Comparison of ENCODE assay signal across 1 cellular context in the genomic region with DNA sequence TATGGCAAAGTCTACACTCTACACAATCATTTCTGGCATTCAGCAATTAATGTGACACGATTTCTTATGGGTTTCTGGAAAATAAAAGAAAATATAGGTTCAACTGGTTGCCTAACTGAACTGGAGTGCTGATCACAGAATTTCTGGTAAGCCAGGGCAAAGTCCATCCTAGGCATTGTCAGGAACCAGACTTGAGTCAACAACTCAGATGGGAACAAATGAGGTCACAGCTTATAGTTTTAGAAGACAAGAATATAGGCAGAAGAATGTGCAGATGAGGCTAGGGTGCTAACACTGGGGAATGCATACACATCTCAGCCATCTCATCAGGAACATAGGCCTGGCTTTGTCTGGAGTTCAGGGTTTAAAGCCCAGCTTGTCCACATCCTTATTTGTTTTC.
A peak's percentile ranks its signal among the peaks of the same experiment; 100 is the strongest.
TF ChIP-seq lines count a peak whose summit lies in the region.

No MANE protein-coding gene starts in this region.

TF ChIP-seq in HepG2, 621 proteins besides CTCF, POLR2A, EP300 and RAD21 (continued from another document and continues in another):
- TF ChIP-seq, protein P1, sequence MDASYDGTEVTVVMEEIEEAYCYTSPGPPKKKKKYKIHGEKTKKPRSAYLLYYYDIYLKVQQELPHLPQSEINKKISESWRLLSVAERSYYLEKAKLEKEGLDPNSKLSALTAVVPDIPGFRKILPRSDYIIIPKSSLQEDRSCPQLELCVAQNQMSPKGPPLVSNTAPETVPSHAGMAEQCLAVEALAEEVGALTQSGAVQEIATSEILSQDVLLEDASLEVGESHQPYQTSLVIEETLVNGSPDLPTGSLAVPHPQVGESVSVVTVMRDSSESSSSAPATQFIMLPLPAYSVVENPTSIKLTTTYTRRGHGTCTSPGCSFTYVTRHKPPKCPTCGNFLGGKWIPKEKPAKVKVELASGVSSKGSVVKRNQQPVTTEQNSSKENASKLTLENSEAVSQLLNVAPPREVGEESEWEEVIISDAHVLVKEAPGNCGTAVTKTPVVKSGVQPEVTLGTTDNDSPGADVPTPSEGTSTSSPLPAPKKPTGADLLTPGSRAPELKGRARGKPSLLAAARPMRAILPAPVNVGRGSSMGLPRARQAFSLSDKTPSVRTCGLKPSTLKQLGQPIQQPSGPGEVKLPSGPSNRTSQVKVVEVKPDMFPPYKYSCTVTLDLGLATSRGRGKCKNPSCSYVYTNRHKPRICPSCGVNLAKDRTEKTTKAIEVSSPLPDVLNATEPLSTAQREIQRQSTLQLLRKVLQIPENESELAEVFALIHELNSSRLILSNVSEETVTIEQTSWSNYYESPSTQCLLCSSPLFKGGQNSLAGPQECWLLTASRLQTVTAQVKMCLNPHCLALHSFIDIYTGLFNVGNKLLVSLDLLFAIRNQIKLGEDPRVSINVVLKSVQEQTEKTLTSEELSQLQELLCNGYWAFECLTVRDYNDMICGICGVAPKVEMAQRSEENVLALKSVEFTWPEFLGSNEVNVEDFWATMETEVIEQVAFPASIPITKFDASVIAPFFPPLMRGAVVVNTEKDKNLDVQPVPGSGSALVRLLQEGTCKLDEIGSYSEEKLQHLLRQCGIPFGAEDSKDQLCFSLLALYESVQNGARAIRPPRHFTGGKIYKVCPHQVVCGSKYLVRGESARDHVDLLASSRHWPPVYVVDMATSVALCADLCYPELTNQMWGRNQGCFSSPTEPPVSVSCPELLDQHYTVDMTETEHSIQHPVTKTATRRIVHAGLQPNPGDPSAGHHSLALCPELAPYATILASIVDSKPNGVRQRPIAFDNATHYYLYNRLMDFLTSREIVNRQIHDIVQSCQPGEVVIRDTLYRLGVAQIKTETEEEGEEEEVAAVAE (CRISPR knock-in tag; IDR thresholded peaks at IDR 0.05; ENCODE audit: borderline replicate concordance) = no peak
- TF ChIP-seq ZNF343 (CRISPR knock-in tag; IDR thresholded peaks at IDR 0.05) (no peak), ZNF558 (CRISPR knock-in tag; IDR thresholded peaks at IDR 0.05; ENCODE audit: borderline replicate concordance) (no peak), ZNF780A (CRISPR knock-in tag; IDR thresholded peaks at IDR 0.05) (no peak), RXRB (CRISPR knock-in tag; IDR thresholded peaks at IDR 0.05; ENCODE audit: borderline replicate concordance) (peak; percentile 92), ZNF7 (CRISPR knock-in tag; IDR thresholded peaks at IDR 0.05) (no peak), ZNF333 (CRISPR knock-in tag; IDR thresholded peaks at IDR 0.05; ENCODE audit: borderline replicate concordance) (no peak), MYC (CRISPR knock-in tag; IDR thresholded peaks at IDR 0.05; ENCODE audit: borderline replicate concordance) (no peak), ZSCAN12 (CRISPR knock-in tag; IDR thresholded peaks at IDR 0.05) (no peak), KAT7 (CRISPR knock-in tag; IDR thresholded peaks at IDR 0.05; ENCODE audit: borderline replicate concordance) (no peak), ATM (IDR thresholded peaks at IDR 0.05; ENCODE audit: borderline replicate concordance) (no peak), HMGA1 (CRISPR knock-in tag; conservative IDR thresholded peaks at IDR 0.05) (no peak), GATA4 (IDR thresholded peaks at IDR 0.05; ENCODE audit: borderline replicate concordance, low read depth) (no peak), NFKB2 (CRISPR knock-in tag; IDR thresholded peaks at IDR 0.05; ENCODE audit: borderline replicate concordance) (no peak), SETDB1 (CRISPR knock-in tag; IDR thresholded peaks at IDR 0.05; ENCODE audit: borderline replicate concordance) (no peak), BRD4 (CRISPR knock-in tag; IDR thresholded peaks at IDR 0.05) (no peak), ZNF850 (CRISPR knock-in tag; conservative IDR thresholded peaks at IDR 0.05) (no peak), MLLT10 (CRISPR knock-in tag; IDR thresholded peaks at IDR 0.05) (no peak), ZNF616 (CRISPR knock-in tag; IDR thresholded peaks at IDR 0.05; ENCODE audit: low read depth) (no peak), SMAD1 (CRISPR knock-in tag; IDR thresholded peaks at IDR 0.05; ENCODE audit: borderline replicate concordance, low read depth) (no peak), ZNF292 (CRISPR knock-in tag; IDR thresholded peaks at IDR 0.05; ENCODE audit: borderline replicate concordance, low read depth) (no peak), ELF3 (CRISPR knock-in tag; IDR thresholded peaks at IDR 0.05) (no peak)
- TF ChIP-seq, protein P2, sequence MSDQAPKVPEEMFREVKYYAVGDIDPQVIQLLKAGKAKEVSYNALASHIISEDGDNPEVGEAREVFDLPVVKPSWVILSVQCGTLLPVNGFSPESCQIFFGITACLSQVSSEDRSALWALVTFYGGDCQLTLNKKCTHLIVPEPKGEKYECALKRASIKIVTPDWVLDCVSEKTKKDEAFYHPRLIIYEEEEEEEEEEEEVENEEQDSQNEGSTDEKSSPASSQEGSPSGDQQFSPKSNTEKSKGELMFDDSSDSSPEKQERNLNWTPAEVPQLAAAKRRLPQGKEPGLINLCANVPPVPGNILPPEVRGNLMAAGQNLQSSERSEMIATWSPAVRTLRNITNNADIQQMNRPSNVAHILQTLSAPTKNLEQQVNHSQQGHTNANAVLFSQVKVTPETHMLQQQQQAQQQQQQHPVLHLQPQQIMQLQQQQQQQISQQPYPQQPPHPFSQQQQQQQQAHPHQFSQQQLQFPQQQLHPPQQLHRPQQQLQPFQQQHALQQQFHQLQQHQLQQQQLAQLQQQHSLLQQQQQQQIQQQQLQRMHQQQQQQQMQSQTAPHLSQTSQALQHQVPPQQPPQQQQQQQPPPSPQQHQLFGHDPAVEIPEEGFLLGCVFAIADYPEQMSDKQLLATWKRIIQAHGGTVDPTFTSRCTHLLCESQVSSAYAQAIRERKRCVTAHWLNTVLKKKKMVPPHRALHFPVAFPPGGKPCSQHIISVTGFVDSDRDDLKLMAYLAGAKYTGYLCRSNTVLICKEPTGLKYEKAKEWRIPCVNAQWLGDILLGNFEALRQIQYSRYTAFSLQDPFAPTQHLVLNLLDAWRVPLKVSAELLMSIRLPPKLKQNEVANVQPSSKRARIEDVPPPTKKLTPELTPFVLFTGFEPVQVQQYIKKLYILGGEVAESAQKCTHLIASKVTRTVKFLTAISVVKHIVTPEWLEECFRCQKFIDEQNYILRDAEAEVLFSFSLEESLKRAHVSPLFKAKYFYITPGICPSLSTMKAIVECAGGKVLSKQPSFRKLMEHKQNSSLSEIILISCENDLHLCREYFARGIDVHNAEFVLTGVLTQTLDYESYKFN (CRISPR knock-in tag; conservative IDR thresholded peaks at IDR 0.05) = peak; percentile 65
- TF ChIP-seq, protein P3, sequence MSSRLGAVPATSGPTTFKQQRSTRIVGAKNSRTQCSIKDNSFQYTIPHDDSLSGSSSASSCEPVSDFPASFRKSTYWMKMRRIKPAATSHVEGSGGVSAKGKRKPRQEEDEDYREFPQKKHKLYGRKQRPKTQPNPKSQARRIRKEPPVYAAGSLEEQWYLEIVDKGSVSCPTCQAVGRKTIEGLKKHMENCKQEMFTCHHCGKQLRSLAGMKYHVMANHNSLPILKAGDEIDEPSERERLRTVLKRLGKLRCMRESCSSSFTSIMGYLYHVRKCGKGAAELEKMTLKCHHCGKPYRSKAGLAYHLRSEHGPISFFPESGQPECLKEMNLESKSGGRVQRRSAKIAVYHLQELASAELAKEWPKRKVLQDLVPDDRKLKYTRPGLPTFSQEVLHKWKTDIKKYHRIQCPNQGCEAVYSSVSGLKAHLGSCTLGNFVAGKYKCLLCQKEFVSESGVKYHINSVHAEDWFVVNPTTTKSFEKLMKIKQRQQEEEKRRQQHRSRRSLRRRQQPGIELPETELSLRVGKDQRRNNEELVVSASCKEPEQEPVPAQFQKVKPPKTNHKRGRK (CRISPR knock-in tag; IDR thresholded peaks at IDR 0.05) = no peak
- TF ChIP-seq, protein P4, sequence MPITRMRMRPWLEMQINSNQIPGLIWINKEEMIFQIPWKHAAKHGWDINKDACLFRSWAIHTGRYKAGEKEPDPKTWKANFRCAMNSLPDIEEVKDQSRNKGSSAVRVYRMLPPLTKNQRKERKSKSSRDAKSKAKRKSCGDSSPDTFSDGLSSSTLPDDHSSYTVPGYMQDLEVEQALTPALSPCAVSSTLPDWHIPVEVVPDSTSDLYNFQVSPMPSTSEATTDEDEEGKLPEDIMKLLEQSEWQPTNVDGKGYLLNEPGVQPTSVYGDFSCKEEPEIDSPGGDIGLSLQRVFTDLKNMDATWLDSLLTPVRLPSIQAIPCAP (CRISPR knock-in tag; IDR thresholded peaks at IDR 0.05; ENCODE audit: low read depth) = no peak
- TF ChIP-seq, protein P5, sequence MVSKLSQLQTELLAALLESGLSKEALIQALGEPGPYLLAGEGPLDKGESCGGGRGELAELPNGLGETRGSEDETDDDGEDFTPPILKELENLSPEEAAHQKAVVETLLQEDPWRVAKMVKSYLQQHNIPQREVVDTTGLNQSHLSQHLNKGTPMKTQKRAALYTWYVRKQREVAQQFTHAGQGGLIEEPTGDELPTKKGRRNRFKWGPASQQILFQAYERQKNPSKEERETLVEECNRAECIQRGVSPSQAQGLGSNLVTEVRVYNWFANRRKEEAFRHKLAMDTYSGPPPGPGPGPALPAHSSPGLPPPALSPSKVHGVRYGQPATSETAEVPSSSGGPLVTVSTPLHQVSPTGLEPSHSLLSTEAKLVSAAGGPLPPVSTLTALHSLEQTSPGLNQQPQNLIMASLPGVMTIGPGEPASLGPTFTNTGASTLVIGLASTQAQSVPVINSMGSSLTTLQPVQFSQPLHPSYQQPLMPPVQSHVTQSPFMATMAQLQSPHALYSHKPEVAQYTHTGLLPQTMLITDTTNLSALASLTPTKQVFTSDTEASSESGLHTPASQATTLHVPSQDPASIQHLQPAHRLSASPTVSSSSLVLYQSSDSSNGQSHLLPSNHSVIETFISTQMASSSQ (IDR thresholded peaks at IDR 0.05; ENCODE audit: low read depth) = no peak
- TF ChIP-seq, protein P5 (CRISPR knock-in tag; IDR thresholded peaks at IDR 0.05; ENCODE audit: borderline replicate concordance) = no peak
- TF ChIP-seq, protein P6, sequence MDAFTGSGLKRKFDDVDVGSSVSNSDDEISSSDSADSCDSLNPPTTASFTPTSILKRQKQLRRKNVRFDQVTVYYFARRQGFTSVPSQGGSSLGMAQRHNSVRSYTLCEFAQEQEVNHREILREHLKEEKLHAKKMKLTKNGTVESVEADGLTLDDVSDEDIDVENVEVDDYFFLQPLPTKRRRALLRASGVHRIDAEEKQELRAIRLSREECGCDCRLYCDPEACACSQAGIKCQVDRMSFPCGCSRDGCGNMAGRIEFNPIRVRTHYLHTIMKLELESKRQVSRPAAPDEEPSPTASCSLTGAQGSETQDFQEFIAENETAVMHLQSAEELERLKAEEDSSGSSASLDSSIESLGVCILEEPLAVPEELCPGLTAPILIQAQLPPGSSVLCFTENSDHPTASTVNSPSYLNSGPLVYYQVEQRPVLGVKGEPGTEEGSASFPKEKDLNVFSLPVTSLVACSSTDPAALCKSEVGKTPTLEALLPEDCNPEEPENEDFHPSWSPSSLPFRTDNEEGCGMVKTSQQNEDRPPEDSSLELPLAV (CRISPR knock-in tag; conservative IDR thresholded peaks at IDR 0.05; ENCODE audit: low read depth) = no peak
- TF ChIP-seq, protein P7, sequence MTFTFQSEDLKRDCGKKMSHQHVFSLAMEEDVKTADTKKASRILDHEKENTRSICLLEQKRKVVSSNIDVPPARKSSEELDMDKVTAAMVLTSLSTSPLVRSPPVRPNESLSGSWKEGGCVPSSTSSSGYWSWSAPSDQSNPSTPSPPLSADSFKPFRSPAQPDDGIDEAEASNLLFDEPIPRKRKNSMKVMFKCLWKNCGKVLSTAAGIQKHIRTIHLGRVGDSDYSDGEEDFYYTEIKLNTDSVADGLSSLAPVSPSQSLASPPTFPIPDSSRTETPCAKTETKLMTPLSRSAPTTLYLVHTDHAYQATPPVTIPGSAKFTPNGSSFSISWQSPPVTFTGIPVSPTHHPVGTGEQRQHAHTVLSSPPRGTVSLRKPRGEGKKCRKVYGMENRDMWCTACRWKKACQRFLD (CRISPR knock-in tag; IDR thresholded peaks at IDR 0.05; ENCODE audit: borderline replicate concordance) = no peak
- TF ChIP-seq, protein P8, sequence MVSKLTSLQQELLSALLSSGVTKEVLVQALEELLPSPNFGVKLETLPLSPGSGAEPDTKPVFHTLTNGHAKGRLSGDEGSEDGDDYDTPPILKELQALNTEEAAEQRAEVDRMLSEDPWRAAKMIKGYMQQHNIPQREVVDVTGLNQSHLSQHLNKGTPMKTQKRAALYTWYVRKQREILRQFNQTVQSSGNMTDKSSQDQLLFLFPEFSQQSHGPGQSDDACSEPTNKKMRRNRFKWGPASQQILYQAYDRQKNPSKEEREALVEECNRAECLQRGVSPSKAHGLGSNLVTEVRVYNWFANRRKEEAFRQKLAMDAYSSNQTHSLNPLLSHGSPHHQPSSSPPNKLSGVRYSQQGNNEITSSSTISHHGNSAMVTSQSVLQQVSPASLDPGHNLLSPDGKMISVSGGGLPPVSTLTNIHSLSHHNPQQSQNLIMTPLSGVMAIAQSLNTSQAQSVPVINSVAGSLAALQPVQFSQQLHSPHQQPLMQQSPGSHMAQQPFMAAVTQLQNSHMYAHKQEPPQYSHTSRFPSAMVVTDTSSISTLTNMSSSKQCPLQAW (CRISPR knock-in tag; IDR thresholded peaks at IDR 0.05) = no peak; the same call in 1 of the 2 replicates
- TF ChIP-seq, protein P9, sequence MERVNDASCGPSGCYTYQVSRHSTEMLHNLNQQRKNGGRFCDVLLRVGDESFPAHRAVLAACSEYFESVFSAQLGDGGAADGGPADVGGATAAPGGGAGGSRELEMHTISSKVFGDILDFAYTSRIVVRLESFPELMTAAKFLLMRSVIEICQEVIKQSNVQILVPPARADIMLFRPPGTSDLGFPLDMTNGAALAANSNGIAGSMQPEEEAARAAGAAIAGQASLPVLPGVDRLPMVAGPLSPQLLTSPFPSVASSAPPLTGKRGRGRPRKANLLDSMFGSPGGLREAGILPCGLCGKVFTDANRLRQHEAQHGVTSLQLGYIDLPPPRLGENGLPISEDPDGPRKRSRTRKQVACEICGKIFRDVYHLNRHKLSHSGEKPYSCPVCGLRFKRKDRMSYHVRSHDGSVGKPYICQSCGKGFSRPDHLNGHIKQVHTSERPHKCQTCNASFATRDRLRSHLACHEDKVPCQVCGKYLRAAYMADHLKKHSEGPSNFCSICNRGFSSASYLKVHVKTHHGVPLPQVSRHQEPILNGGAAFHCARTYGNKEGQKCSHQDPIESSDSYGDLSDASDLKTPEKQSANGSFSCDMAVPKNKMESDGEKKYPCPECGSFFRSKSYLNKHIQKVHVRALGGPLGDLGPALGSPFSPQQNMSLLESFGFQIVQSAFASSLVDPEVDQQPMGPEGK (CRISPR knock-in tag; IDR thresholded peaks at IDR 0.05) = 0 out of 2 replicates have a peak, but pooled peaks have one; percentile 22
